Comparison of ENCODE assay signal across 9 cellular contexts in the genomic region with DNA sequence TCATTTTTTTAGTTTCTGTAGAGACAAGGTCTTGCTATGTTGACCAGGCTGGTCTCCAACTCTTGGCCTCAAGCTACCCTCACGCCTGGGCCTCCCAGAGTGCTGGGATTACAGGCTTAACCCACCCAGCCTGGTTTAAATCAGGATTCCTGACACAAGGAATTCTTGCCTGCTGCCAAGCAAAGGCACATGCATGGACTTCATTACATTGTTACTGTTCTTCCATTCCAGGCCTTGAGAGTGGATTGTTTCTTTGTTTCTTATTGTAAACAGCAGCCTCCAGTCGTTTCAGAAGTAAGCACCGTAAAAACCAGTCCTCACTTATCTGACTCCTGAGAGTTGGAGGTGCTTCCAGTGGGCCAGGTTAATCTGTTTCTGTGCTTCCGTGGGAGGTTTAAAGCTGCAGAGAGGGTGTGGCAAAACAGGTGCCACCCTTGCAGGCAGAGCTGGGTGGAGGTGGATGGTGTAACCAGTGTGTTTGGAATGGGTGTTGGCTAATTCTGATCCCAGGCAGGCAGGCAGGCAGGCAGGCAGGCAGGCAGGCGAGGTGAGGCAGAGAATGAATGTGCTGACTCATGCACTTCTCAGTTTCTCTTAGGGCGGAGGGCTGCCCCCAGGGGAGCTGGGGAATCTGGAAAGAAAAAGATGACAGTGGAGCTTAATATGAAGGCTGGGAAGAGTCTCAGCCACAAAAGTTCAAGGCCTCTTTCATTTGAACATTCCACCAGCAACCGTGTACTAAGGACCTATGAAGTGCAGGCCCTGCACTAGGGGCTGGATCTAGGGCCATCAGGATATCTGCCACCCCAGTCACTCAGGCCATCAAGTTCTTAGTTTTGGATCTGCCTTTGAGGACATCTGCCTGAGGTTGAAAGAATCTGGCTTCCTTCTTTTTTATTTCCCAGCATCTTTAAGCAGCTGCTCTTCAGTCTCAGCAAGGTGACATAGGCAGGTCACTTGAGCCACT. TPM values are rescaled to one million over a fixed set of nuclear protein-coding genes. Genes with fewer than 3 reads are reported as not detected.
DNase-seq lines count a peak whose midpoint lies in the region; ATAC-seq, FAIRE-seq and TF ChIP-seq lines count a peak whose summit lies in the region.
"Had no signal": no experiment of that assay in that cellular context is flagged by ENCODE, and none has a peak within 500 bp of the region (broad histone marks: within the 10 kb centered on the region; RNA-seq: fewer than 3 reads in every experiment).

No MANE protein-coding gene starts in this region.

- in situ Hi-C loops in mammary epithelial cell (cut with MboI; ENCODE audit: low sequenced_read_pairs in 2 of 2): no loop called here

- no peak for FAIRE-seq in GM19239 (lab: Jason Lieb, UNC)

- no peaks in the 10 kb centered on the region for H3K79me2 ChIP-seq in mammary epithelial cell (ENCODE audit: insufficient read depth, low read length)

- no peaks in the 10 kb centered on the region for H3K9me3 ChIP-seq in mammary epithelial cell (replicated peaks; ENCODE audit: insufficient read depth, low read length)

- peaks cover 40% of the 10 kb centered on the region for H3K4me1 ChIP-seq in mammary epithelial cell (ENCODE audit: insufficient read depth, low read length)

- no peak overlapping the region for H3K4me3 ChIP-seq in mammary epithelial cell (replicated peaks in 1 of 3; ENCODE audit: insufficient read depth in 1 of 3, low read depth in 2 of 3, low read length in 3 of 3)

- intact Hi-C loops in mammary epithelial cell (cut with micrococcal nuclease): loop anchor here (1.0 to 2.0 kb wide), 3 partner anchors 16 to 28 kb away; no protein-coding TSS in a partner anchor

- peak overlapping the region; percentile 2 for H3K9ac ChIP-seq in mammary epithelial cell (ENCODE audit: insufficient read depth, low read length)

- 26% methylated on average over 7 of the region's 7 CpGs for WGBS in mammary epithelial cell (ENCODE audit: low coverage, missing lambda C conversion rate)

- dilution Hi-C loops in mammary epithelial cell (cut with HindIII; ENCODE audit: low sequenced_read_pairs): no loop called here

- peak overlapping the region; percentile 36 for H2AFZ ChIP-seq in mammary epithelial cell (ENCODE audit: low read depth, low read length)

- TSS peak; percentile 95 for BruUV-seq in mammary epithelial cell (replicated peaks; lab: Mats Ljungman, UMichigan)

- CTCF ChIA-PET in mammary epithelial cell (lab: Charles Lee; ENCODE audit: low non-redundant PET): interaction anchor here (0.5 to 0.6 kb wide), 2 partner anchors 29 to 303 kb away, joined by 3 read pairs; no protein-coding TSS in a partner anchor

- peak overlapping the region; percentile 43 for H3K4me2 ChIP-seq in mammary epithelial cell (ENCODE audit: insufficient read depth, low read depth, low read length)

- no peaks in the 10 kb centered on the region for H3K36me3 ChIP-seq in mammary epithelial cell (ENCODE audit: insufficient read depth, low read length)

- H3K27ac ChIP-seq in C4-2B (peak overlapping the region; percentile 8; the same call in 1 of the 2 replicates), mammary epithelial cell (ENCODE audit: insufficient read depth, low read depth, low read length) (peak overlapping the region; percentile 61)

- no peak for TF ChIP-seq CTCF in C4-2B (conservative IDR thresholded peaks at IDR 0.05)
- no peak for TF ChIP-seq CTCF in mammary epithelial cell (conservative IDR thresholded peaks at IDR 0.05 in 1 of 2, IDR thresholded peaks at IDR 0.05 in 1 of 2; ENCODE audit: extremely low read depth in 1 of 2, insufficient read depth in 1 of 2, low read depth in 1 of 2, low read length in 2 of 2)

- no peaks in the 10 kb centered on the region for H4K20me1 ChIP-seq in mammary epithelial cell (ENCODE audit: insufficient read depth, low read length)

- no peaks in the 10 kb centered on the region for H3K27me3 ChIP-seq in mammary epithelial cell (ENCODE audit: insufficient read depth, low read length)

- ATAC-seq in GM18511 (IDR thresholded peaks at IDR 0.05; ENCODE audit: unreplicated experiment): no peak

- DNase-seq in LHCN-M2 (ENCODE audit: low read depth) (peak; percentile 86), mammary epithelial cell (peak; percentile 95), myocyte (ENCODE audit: low read depth) (peak; percentile 74), NCI-H1436 (lab: John Stamatoyannopoulos, UW) (no peak), occipital lobe (lab: John Stamatoyannopoulos, UW) (no peak), GM19239 (ENCODE audit: insufficient read length, low spot score) (no peak)

RNA-seq across cellular contexts. Expression of a gene that starts 37.0 kb away (rescaled TPM):
- total RNA-seq in LHCN-M2 (2014; rRNA removed) (19.6 and 23.0 TPM in 2 replicates), mammary epithelial cell (100 to 1,000 TPM; 126 to 271 TPM), myocyte (2.5 and 2.7 TPM in 2 replicates), occipital lobe (0.62 TPM)
- polyA plus RNA-seq in LHCN-M2 (2012): 1.4 TPM
- 138 TPM for polyA plus RNA-seq in mammary epithelial cell
- 432 TPM for polyA minus RNA-seq in mammary epithelial cell
- 0.34 TPM for polyA plus RNA-seq in myocyte (2012)
- polyA plus RNA-seq: neural cell had no signal

RNA-seq across cellular contexts. Expression of a gene that starts 42.9 kb away (rescaled TPM):
- 178 and 181 TPM in 2 replicates for total RNA-seq in LHCN-M2 (2014; rRNA removed)
- 4.1 TPM for polyA plus RNA-seq in LHCN-M2 (2012)
- total RNA-seq in mammary epithelial cell: 1 to 10 TPM; 5.0 to 9.3 TPM
- 2.4 TPM for polyA plus RNA-seq in mammary epithelial cell
- not detected for polyA minus RNA-seq in mammary epithelial cell
- 131 and 157 TPM in 2 replicates for total RNA-seq in myocyte
- 28.7 TPM for polyA plus RNA-seq in myocyte (2012)
- total RNA-seq in occipital lobe: 23.4 TPM

Comparison
In these comparisons a context has a peak if more than half of its experiments do, and no peak if none do; other contexts are left out.
1. DNase-seq: peak in LHCN-M2 (single experiment), mammary epithelial cell (single experiment) and myocyte (single experiment); none in NCI-H1436 (single experiment), occipital lobe (single experiment) and GM19239 (single experiment).